Comparison of ENCODE assay signal across 1 cellular context in genomic region chr1:1185101-1185765, GRCh38.
TF ChIP-seq lines count a peak whose summit lies in the region.

No MANE protein-coding gene starts in this region.

TF ChIP-seq in H1, 55 proteins besides CTCF, POLR2A, EP300 and RAD21:
- TF ChIP-seq POLR2AphosphoS5 (IDR thresholded peaks at IDR 0.05; ENCODE audit: low read depth, low read length) (no peak), FOSL1 (IDR thresholded peaks at IDR 0.05; ENCODE audit: insufficient read depth, low read depth, low read length) (no peak), KDM1A (IDR thresholded peaks at IDR 0.05; ENCODE audit: borderline replicate concordance, low read length) (no peak)
TF ChIP-seq in H1: peak in this region for 0.
